Comparison of ENCODE assay signal across 8 cellular contexts in the genomic region with DNA sequence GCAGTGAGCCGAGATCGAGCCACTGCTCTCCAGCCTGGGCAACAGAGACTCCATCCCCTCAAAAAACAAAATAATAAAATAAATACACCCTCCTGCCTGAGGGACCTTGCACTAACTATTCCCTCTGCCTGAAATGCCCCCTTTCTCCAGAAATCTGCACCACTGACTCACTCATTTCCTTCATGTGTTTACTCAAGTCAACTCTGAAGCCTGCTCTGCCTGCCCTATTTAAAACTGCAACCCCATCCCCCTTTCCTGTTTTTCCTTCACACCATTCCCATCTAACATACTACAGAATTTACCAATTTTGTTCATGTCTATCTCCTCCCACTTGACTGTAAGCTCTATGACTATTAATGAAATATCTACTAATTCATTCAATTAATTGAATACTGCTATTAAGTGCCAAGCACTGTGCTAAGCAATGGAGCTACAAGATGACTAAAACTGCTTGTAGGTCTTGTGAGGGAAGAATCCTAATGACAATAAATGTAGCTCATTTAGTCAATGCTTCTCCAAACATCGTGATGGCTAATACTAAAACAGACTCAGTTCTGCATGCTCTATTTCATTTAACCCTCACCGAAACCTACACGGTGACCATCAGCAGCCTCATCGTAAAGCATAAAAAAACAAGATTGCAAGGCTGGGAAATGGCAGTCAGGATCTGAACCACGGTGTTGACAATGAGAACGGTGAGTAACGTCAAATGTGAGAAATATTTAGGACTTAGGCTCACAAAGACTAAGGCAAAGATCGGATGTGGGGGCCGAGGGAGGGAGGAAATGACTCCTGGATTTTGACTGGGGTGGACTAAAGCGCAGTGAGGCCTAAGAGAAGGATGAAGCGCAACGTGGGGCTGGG. TPM values are rescaled to one million over a fixed set of nuclear protein-coding genes. Genes with fewer than 3 reads are reported as not detected.
A peak's percentile ranks its signal among the peaks of the same experiment; 100 is the strongest.
DNase-seq lines count a peak whose midpoint lies in the region; ATAC-seq and TF ChIP-seq lines count a peak whose summit lies in the region.

No MANE protein-coding gene starts in this region.

- H3K36me3 Mint-ChIP-seq in activated CD8-positive, alpha-beta memory T cell treated with anti-CD3 and anti-CD28 coated beads, Interleukin-2, amount 10 ng/mL, durations not matched to agents 7 days and 5 days = peaks cover 4% of the 10 kb centered on the region

- ATAC-seq in activated CD8-positive, alpha-beta memory T cell treated with anti-CD3 and anti-CD28 coated beads, Interleukin-2, amount 10 ng/mL, durations not matched to agents 7 days and 5 days = no peak
- ATAC-seq in mucosa of descending colon (no peak), HG03378 (IDR thresholded peaks at IDR 0.05; ENCODE audit: unreplicated experiment) (no peak), GM21528 (IDR thresholded peaks at IDR 0.05; ENCODE audit: low FRiP score, unreplicated experiment) (no peak)

- H3K4me1 Mint-ChIP-seq in activated CD8-positive, alpha-beta memory T cell treated with anti-CD3 and anti-CD28 coated beads, Interleukin-2, amount 10 ng/mL, durations not matched to agents 7 days and 5 days = peaks cover 32% of the 10 kb centered on the region

- no peak for TF ChIP-seq CTCF in mucosa of descending colon (IDR thresholded peaks at IDR 0.05)

- peak overlapping the region; percentile 86 for H3K27ac Mint-ChIP-seq in activated CD8-positive, alpha-beta memory T cell treated with anti-CD3 and anti-CD28 coated beads, Interleukin-2, amount 10 ng/mL, durations not matched to agents 7 days and 5 days

- peak overlapping the region; percentile 74 for H3K4me3 ChIP-seq in mucosa of descending colon

- H3K9me3 ChIP-seq in mucosa of descending colon = no peaks in the 10 kb centered on the region

- DNase-seq in activated CD8-positive, alpha-beta memory T cell treated with anti-CD3 and anti-CD28 coated beads, Interleukin-2, amount 10 ng/mL, durations not matched to agents 7 days and 5 days = no peak
- DNase-seq in activated CD8-positive, alpha-beta memory T cell treated with anti-CD3 and anti-CD28 coated beads, Interleukin-2, amount 50 U/mL, for 48 hours = no peak
- DNase-seq in NCI-H526 (lab: John Stamatoyannopoulos, UW) = peak; percentile 24 to 34
- peak; percentile 22 for DNase-seq in cerebellum (ENCODE audit: low spot score)
- DNase-seq in mucosa of descending colon = no peak
- no peak for DNase-seq in stimulated activated CD4-positive, alpha-beta T cell treated with anti-CD3 and anti-CD28 coated beads, Interleukin-4, amount 100 ng/mL, for 1 hour

- no peaks in the 10 kb centered on the region for H3K36me3 ChIP-seq in mucosa of descending colon (ENCODE audit: low read depth)

- intact Hi-C loops in mucosa of descending colon (cut with DNase I, micrococcal nuclease) = no loop called here

- no peaks in the 10 kb centered on the region for H3K9me3 Mint-ChIP-seq in activated CD8-positive, alpha-beta memory T cell treated with anti-CD3 and anti-CD28 coated beads, Interleukin-2, amount 10 ng/mL, durations not matched to agents 7 days and 5 days (ENCODE audit: low read depth)

- H3K4me3 Mint-ChIP-seq in activated CD8-positive, alpha-beta memory T cell treated with anti-CD3 and anti-CD28 coated beads, Interleukin-2, amount 10 ng/mL, durations not matched to agents 7 days and 5 days = peak overlapping the region; percentile 83

- H3K4me1 ChIP-seq in mucosa of descending colon (ENCODE audit: low read depth) = peaks cover 14% of the 10 kb centered on the region

- CTCF ChIA-PET in activated CD8-positive, alpha-beta memory T cell treated with anti-CD3 and anti-CD28 coated beads, Interleukin-2, amount 10 ng/mL, durations not matched to agents 7 days and 5 days (lab: Charles Lee) = interaction anchor here (0.7 to 3.6 kb wide), 9 partner anchors 9 to 329 kb away, joined by 3 to 32 read pairs (median 4); a partner anchor contains a TSS

- peaks cover 7% of the 10 kb centered on the region for H3K27me3 Mint-ChIP-seq in activated CD8-positive, alpha-beta memory T cell treated with anti-CD3 and anti-CD28 coated beads, Interleukin-2, amount 10 ng/mL, durations not matched to agents 7 days and 5 days

RNA-seq across cellular contexts. Expression of a gene that starts 0.7 kb away (rescaled TPM):
- total RNA-seq in activated CD8-positive, alpha-beta memory T cell treated with anti-CD3 and anti-CD28 coated beads, Interleukin-2, amount 10 ng/mL, durations not matched to agents 7 days and 5 days = 10 to 100 TPM; 27.3 to 30.0 TPM
- total RNA-seq in cerebellum (8.2 TPM), mucosa of descending colon (10 to 100 TPM in 2 of 3 donors, 1 to 10 TPM in 1; 9.7 to 14.2 (median 12.2) TPM)

RNA-seq across cellular contexts. Expression of a gene that starts 35.9 kb away (rescaled TPM):
- total RNA-seq in activated CD8-positive, alpha-beta memory T cell treated with anti-CD3 and anti-CD28 coated beads, Interleukin-2, amount 10 ng/mL, durations not matched to agents 7 days and 5 days = 10 to 100 TPM; 59.6 to 82.8 TPM
- total RNA-seq in cerebellum (23.9 TPM), mucosa of descending colon (10 to 100 TPM; 47.1 to 70.7 (median 50.1) TPM)

RNA-seq across cellular contexts. Expression of a gene that starts 58.3 kb away (rescaled TPM):
- 100 to 1,000 TPM; 166 to 183 TPM for total RNA-seq in activated CD8-positive, alpha-beta memory T cell treated with anti-CD3 and anti-CD28 coated beads, Interleukin-2, amount 10 ng/mL, durations not matched to agents 7 days and 5 days
- total RNA-seq in cerebellum (82.9 TPM), mucosa of descending colon (100 to 1,000 TPM in 1 of 3 donors, 10 to 100 TPM in 2; 85.2 to 127 (median 90.5) TPM)

Comparison
In these comparisons a context has a peak if more than half of its experiments do, and no peak if none do; other contexts are left out.
1. DNase-seq: peak in NCI-H526 (2 of 2) and cerebellum (single experiment); none in activated CD8-positive, alpha-beta memory T cell treated with anti-CD3 and anti-CD28 coated beads, Interleukin-2, amount 10 ng/mL, durations not matched to agents 7 days and 5 days (single experiment), activated CD8-positive, alpha-beta memory T cell treated with anti-CD3 and anti-CD28 coated beads, Interleukin-2, amount 50 U/mL, for 48 hours (single experiment), mucosa of descending colon (0 of 3) and stimulated activated CD4-positive, alpha-beta T cell treated with anti-CD3 and anti-CD28 coated beads, Interleukin-4, amount 100 ng/mL, for 1 hour (single experiment).